In the genomic region with DNA sequence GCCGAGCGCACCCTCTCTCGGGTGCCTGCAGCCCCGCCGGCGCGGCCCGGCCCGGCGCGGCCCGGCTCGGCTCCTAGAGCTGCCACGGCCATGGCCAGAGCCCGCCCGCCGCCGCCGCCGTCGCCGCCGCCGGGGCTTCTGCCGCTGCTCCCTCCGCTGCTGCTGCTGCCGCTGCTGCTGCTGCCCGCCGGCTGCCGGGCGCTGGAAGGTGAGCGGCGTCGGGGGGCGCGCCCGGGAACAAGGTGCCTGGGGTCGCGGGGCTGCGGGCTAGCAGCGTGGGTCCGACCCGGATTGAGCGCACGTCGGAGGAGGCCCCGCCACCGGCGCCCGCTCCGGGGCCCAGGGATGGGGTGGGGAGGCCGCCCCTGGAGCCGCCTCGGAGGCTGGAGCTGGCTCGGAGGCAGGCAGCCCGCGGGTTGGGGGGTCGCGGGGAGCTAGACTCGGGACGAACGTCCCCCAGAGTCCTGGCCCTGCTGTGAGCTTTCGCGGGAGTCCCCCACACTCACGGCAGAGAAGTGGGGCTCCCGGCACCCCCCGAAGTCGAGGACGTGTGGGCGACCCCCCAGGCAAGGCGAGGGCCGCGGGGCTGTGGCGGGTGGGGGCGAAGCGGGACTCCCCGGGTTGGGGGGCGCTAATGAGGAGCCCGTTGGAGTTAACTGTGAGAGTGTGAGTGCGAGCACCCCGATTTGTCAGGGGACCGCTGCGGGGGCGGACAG, we compare ENCODE assay signal across 8 cellular contexts. TPM values are rescaled to one million over a fixed set of nuclear protein-coding genes. Genes with fewer than 3 reads are reported as not detected.
A peak's percentile ranks its signal among the peaks of the same experiment; 100 is the strongest.
DNase-seq lines count a peak whose midpoint lies in the region; ATAC-seq and TF ChIP-seq lines count a peak whose summit lies in the region.

No MANE protein-coding gene starts in this region.

- no peak overlapping the region for H2BK120ac ChIP-seq in mesendoderm (ENCODE audit: low read depth, low read length)

- peak overlapping the region; percentile 90 for H3K56ac ChIP-seq in mesendoderm (ENCODE audit: low read length)

- no peaks in the 10 kb centered on the region for H3K9me3 Mint-ChIP-seq in activated T-cell treated with anti-CD3 and anti-CD28 coated beads, Interleukin-2, amount 50 U/mL, for 4 hours
- no peaks in the 10 kb centered on the region for H3K9me3 Mint-ChIP-seq in chondrocyte (ENCODE audit: low read depth)

- H3K4me1 ChIP-seq in mesendoderm (ENCODE audit: control insufficient read depth, low read depth, low read length) (peaks cover 34% of the 10 kb centered on the region), upper lobe of left lung (peaks cover 35 to 61% (median 47%) of the 10 kb centered on the region in 4 donors)

- H3K79me2 ChIP-seq in mesendoderm (ENCODE audit: control insufficient read depth, insufficient read depth, low read length), result peaks cover 46% of the 10 kb centered on the region

- H3K4me2 ChIP-seq in mesendoderm (ENCODE audit: low read length), result peak overlapping the region; percentile 57

- no peak overlapping the region for H4K8ac ChIP-seq in mesendoderm (ENCODE audit: low read depth, low read length)

- H3K4ac ChIP-seq in mesendoderm (ENCODE audit: low read depth, low read length), result no peak overlapping the region

- H3K18ac ChIP-seq in mesendoderm (ENCODE audit: low read length), result peak overlapping the region; percentile 70

- H3K4me3 Mint-ChIP-seq in activated T-cell treated with anti-CD3 and anti-CD28 coated beads, Interleukin-2, amount 50 U/mL, for 4 hours, result no peak overlapping the region
- H3K4me3 Mint-ChIP-seq in chondrocyte (ENCODE audit: unreplicated experiment), result peak overlapping the region; percentile 85

- no peak overlapping the region for H2AK5ac ChIP-seq in mesendoderm (ENCODE audit: low read length)

- H3K27me3 ChIP-seq in mesendoderm (ENCODE audit: insufficient read depth, low read length, poor library complexity), result peaks cover 2% of the 10 kb centered on the region
- no peaks in the 10 kb centered on the region for H3K27me3 ChIP-seq in upper lobe of left lung

- H3K4me3 ChIP-seq in mesendoderm (ENCODE audit: low read length) (peak overlapping the region; percentile 75), upper lobe of left lung (peak overlapping the region; percentile 57 to 85 (median 72))

- TF ChIP-seq CTCF in chondrocyte (IDR thresholded peaks at IDR 0.05) (no peak), upper lobe of left lung (IDR thresholded peaks at IDR 0.05) (no peak)

- H2BK5ac ChIP-seq in mesendoderm (ENCODE audit: low read length), result no peak overlapping the region

- H3K27ac Mint-ChIP-seq in chondrocyte (ENCODE audit: unreplicated experiment), result no peak overlapping the region

- TF ChIP-seq EP300 in upper lobe of left lung (IDR thresholded peaks at IDR 0.05), result no peak

- no peak overlapping the region for H2BK15ac ChIP-seq in mesendoderm (replicated peaks; ENCODE audit: low read depth)

- no CpG with 5 or more reads among the region's 84 CpGs for WGBS in mesendoderm (ENCODE audit: extremely low coverage, insufficient coverage, low lambda C conversion rate)
- WGBS in upper lobe of left lung, 2 donors, result 4 to 27% methylated on average over 5 to 16 of the region's 84 CpGs

- no peaks in the 10 kb centered on the region for H3K36me3 Mint-ChIP-seq in activated T-cell treated with anti-CD3 and anti-CD28 coated beads, Interleukin-2, amount 50 U/mL, for 4 hours (ENCODE audit: insufficient read depth)
- no peaks in the 10 kb centered on the region for H3K36me3 Mint-ChIP-seq in chondrocyte (ENCODE audit: low read depth)

- H3K23ac ChIP-seq in mesendoderm (ENCODE audit: low read length), result no peak overlapping the region

- TF ChIP-seq POLR2A in upper lobe of left lung (IDR thresholded peaks at IDR 0.05), result no peak

- H3K27ac ChIP-seq in mesendoderm (ENCODE audit: low read depth, low read length) (no peak overlapping the region), upper lobe of left lung (peak overlapping the region; percentile 44 to 86 (median 74))

- peak overlapping the region; percentile 82 for H3K9ac ChIP-seq in mesendoderm (ENCODE audit: low read length)

- peak; percentile 6 to 12 for ATAC-seq in activated T-cell treated with anti-CD3 and anti-CD28 coated beads, Interleukin-2, amount 50 U/mL, for 4 hours
- ATAC-seq in upper lobe of left lung (ENCODE audit: low FRiP score in 2 of 2) (peak in 1 of 2 donors; percentile 35), GM19023 (IDR thresholded peaks at IDR 0.05; ENCODE audit: unreplicated experiment) (no peak), HG03159 (IDR thresholded peaks at IDR 0.05; ENCODE audit: unreplicated experiment) (no peak)

- no peaks in the 10 kb centered on the region for H3K36me3 ChIP-seq in mesendoderm (ENCODE audit: control insufficient read depth, insufficient read depth, low read length)
- no peaks in the 10 kb centered on the region for H3K36me3 ChIP-seq in upper lobe of left lung

- H3K27me3 Mint-ChIP-seq in activated T-cell treated with anti-CD3 and anti-CD28 coated beads, Interleukin-2, amount 50 U/mL, for 4 hours (ENCODE audit: low read depth), result peaks cover 49% of the 10 kb centered on the region
- H3K27me3 Mint-ChIP-seq in chondrocyte (ENCODE audit: low read depth), result peaks cover 17% of the 10 kb centered on the region

- peaks cover 19% of the 10 kb centered on the region for H3K79me1 ChIP-seq in mesendoderm (ENCODE audit: low read length)

- no peak for DNase-seq in activated T-cell treated with anti-CD3 and anti-CD28 coated beads, Interleukin-2, amount 50 U/mL, for 4 hours
- DNase-seq in activated T-cell treated with anti-CD3 and anti-CD28 coated beads for 4 hours, result no peak
- DNase-seq in chondrocyte (ENCODE audit: low spot score), result no peak
- DNase-seq in mesendoderm, result peak; percentile 35
- DNase-seq in upper lobe of left lung, result peak in 1 of 2 donors; percentile 91
- no peak for DNase-seq in activated CD8-positive, alpha-beta memory T cell treated with anti-CD3 and anti-CD28 coated beads, Interleukin-2, amount 50 U/mL, for 4 hours

- H4K5ac ChIP-seq in mesendoderm (ENCODE audit: low read length), result no peak overlapping the region

- H3K9me3 ChIP-seq in upper lobe of left lung, result no peaks in the 10 kb centered on the region

- H3K4me1 Mint-ChIP-seq in activated T-cell treated with anti-CD3 and anti-CD28 coated beads, Interleukin-2, amount 50 U/mL, for 4 hours (ENCODE audit: low read depth), result peaks cover 34% of the 10 kb centered on the region
- H3K4me1 Mint-ChIP-seq in chondrocyte (ENCODE audit: low read depth), result peaks cover 45% of the 10 kb centered on the region

RNA-seq across cellular contexts. Expression of a gene that starts 0.7 kb away (rescaled TPM):
- under 1 TPM in 1 of 3 donors, not detected in 2; 0.15 TPM for total RNA-seq in activated T-cell treated with anti-CD3 and anti-CD28 coated beads, Interleukin-2, amount 50 U/mL, for 4 hours
- total RNA-seq in chondrocyte (7.2 to 11.6 TPM (median 7.5 TPM) in 3 replicates), upper lobe of left lung (1 to 10 TPM; 3.1 to 10.0 (median 7.2) TPM)
- 2.4 TPM for polyA plus RNA-seq in mesendoderm (2013, experiment 1 of 2)
- polyA plus RNA-seq in mesendoderm (2013, experiment 2 of 2), result 1.9 TPM

Comparison
In these comparisons a context has a peak if more than half of its experiments do, and no peak if none do; other contexts are left out.
1. ATAC-seq: peak in activated T-cell treated with anti-CD3 and anti-CD28 coated beads, Interleukin-2, amount 50 U/mL, for 4 hours (2 of 2); none in GM19023 (single experiment) and HG03159 (single experiment).